In the genomic region with DNA sequence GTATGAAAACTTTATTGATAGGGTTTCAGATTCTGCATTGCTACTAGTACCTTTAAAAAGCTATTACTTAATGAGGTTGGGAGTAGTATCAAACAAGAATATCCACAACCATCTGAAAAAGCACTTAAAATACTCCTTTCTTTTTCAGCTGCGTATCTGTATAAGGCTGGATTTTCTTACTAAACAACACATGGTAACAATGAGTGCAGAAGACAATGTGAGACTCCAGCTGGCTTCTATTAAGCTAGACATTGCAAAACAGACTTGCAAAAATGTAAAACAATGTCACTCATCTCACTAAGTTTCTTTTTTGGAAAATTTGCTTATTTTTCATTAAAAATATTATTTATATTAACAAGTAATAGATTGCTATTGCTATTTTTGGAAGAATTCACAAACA, we compare ENCODE assay signal across 15 cellular contexts.
DNase-seq lines count a peak whose midpoint lies in the region; ATAC-seq and TF ChIP-seq lines count a peak whose summit lies in the region.
"Had no signal": no experiment of that assay in that cellular context is flagged by ENCODE, and none has a peak within 500 bp of the region (broad histone marks: within the 10 kb centered on the region; RNA-seq: fewer than 3 reads in every experiment).

No MANE protein-coding gene starts in this region.

- H3K4me3 ChIP-seq in brain microvascular endothelial cell (ENCODE audit: low read depth, low read length): no peak overlapping the region
- H3K4me3 ChIP-seq in heart left ventricle: no peak overlapping the region
- H3K4me3 ChIP-seq: colonic mucosa had no signal

- ATAC-seq in heart left ventricle: peak in 3 of 4 donors; percentile 52 to 74 (median 63)
- no peak for ATAC-seq in stimulated activated naive B cell treated with anti-CD40 and anti-IgM and Interleukin-4, amounts not matched to agents 10 μg/mL and 1 μg/mL and 100 μg/mL, for 72 hours (replicated peaks)
- ATAC-seq in GM21381 (IDR thresholded peaks at IDR 0.05; ENCODE audit: unreplicated experiment): no peak
- ATAC-seq: esophagus mucosa; HCT116; natural killer cell treated with Interleukin-12 subunit alpha and Interleukin-12 subunit beta and Interleukin-15 and Interleukin-18, amount 100 ng/mL, for 72 hours; WTC11 had no signal

- H3K36me3 ChIP-seq in brain microvascular endothelial cell (replicated peaks): no peaks in the 10 kb centered on the region
- peaks cover 0 to 8% (median 0%) of the 10 kb centered on the region in 9 donors for H3K36me3 ChIP-seq in heart left ventricle
- H3K36me3 ChIP-seq: colonic mucosa had no signal

- DNase-seq in GM04504 (ENCODE audit: low read depth) (peak; percentile 64), brain microvascular endothelial cell (no peak), heart left ventricle (no peak), H4 (ENCODE audit: low spot score) (no peak)
- DNase-seq in stimulated activated naive B cell treated with anti-CD40 and anti-IgM and Interleukin-4, amounts not matched to agents 10 μg/mL and 1 μg/mL and 100 μg/mL, for 72 hours: no peak
- no peak for DNase-seq in NK-92 treated with Interleukin-12 subunit alpha and Interleukin-12 subunit beta, amount 100 ng/mL, for 24 hours (lab: John Stamatoyannopoulos, UW)
- DNase-seq: CD4-positive, alpha-beta memory T cell; colonic mucosa; substantia nigra; T-helper 1 cell had no signal

- peaks cover 0 to 3% (median 0%) of the 10 kb centered on the region in 12 donors for H3K9me3 ChIP-seq in heart left ventricle
- H3K9me3 ChIP-seq: colonic mucosa had no signal

- TF ChIP-seq POLR2A in heart left ventricle (IDR thresholded peaks at IDR 0.05): no peak

- 49 to 60% (median 55%) methylated on average over 1 of the region's 1 CpG for WGBS in heart left ventricle, 4 donors

- peaks cover 32 to 53% of the 10 kb centered on the region in 2 donors for H3K4me1 Mint-ChIP-seq in stimulated activated naive B cell treated with anti-CD40 and anti-IgM and Interleukin-4, amounts not matched to agents 10 μg/mL and 1 μg/mL and 100 μg/mL, for 72 hours

- no peak overlapping the region for H3K4me3 Mint-ChIP-seq in stimulated activated naive B cell treated with anti-CD40 and anti-IgM and Interleukin-4, amounts not matched to agents 10 μg/mL and 1 μg/mL and 100 μg/mL, for 72 hours
- H3K4me3 Mint-ChIP-seq: CD4-positive, alpha-beta memory T cell; natural killer cell treated with Interleukin-12 subunit alpha and Interleukin-12 subunit beta and Interleukin-15 and Interleukin-18, amount 100 ng/mL, for 72 hours; WTC11 had no signal

- peaks cover 35 to 52% of the 10 kb centered on the region in 2 donors for H3K36me3 Mint-ChIP-seq in stimulated activated naive B cell treated with anti-CD40 and anti-IgM and Interleukin-4, amounts not matched to agents 10 μg/mL and 1 μg/mL and 100 μg/mL, for 72 hours
- H3K36me3 Mint-ChIP-seq: natural killer cell treated with Interleukin-12 subunit alpha and Interleukin-12 subunit beta and Interleukin-15 and Interleukin-18, amount 100 ng/mL, for 72 hours had no signal

- in situ Hi-C loops in brain microvascular endothelial cell (cut with HindIII; ENCODE audit: low pct_ligation_motif_present, low sequenced_read_pairs): no loop called here

- H3K9me3 Mint-ChIP-seq in stimulated activated naive B cell treated with anti-CD40 and anti-IgM and Interleukin-4, amounts not matched to agents 10 μg/mL and 1 μg/mL and 100 μg/mL, for 72 hours: peaks cover 7% of the 10 kb centered on the region in 2 donors
- H3K9me3 Mint-ChIP-seq: natural killer cell treated with Interleukin-12 subunit alpha and Interleukin-12 subunit beta and Interleukin-15 and Interleukin-18, amount 100 ng/mL, for 72 hours; WTC11 had no signal

- intact Hi-C loops in heart left ventricle (cut with DNase I): loop anchor here in 1 of 10 donors (5.0 kb wide), 1 partner anchor 59 kb away; no protein-coding TSS in a partner anchor

- H3K4me1 ChIP-seq in heart left ventricle: peaks cover 0 to 54% (median 34%) of the 10 kb centered on the region in 12 donors

- H3K27ac Mint-ChIP-seq in stimulated activated naive B cell treated with anti-CD40 and anti-IgM and Interleukin-4, amounts not matched to agents 10 μg/mL and 1 μg/mL and 100 μg/mL, for 72 hours: peak overlapping the region; percentile 27
- H3K27ac Mint-ChIP-seq: natural killer cell treated with Interleukin-12 subunit alpha and Interleukin-12 subunit beta and Interleukin-15 and Interleukin-18, amount 100 ng/mL, for 72 hours; WTC11 had no signal

- no peak for TF ChIP-seq CTCF in brain microvascular endothelial cell (IDR thresholded peaks at IDR 0.05; ENCODE audit: low read depth, low read length, missing control alignments)
- TF ChIP-seq CTCF in heart left ventricle (IDR thresholded peaks at IDR 0.05): no peak

- H3K27ac ChIP-seq in brain microvascular endothelial cell: peak overlapping the region; percentile 3
- peak overlapping the region in 9 of 12 donors; percentile 17 to 41 (median 28) for H3K27ac ChIP-seq in heart left ventricle
- H3K27ac ChIP-seq: colonic mucosa had no signal

- no peaks in the 10 kb centered on the region for H3K27me3 Mint-ChIP-seq in stimulated activated naive B cell treated with anti-CD40 and anti-IgM and Interleukin-4, amounts not matched to agents 10 μg/mL and 1 μg/mL and 100 μg/mL, for 72 hours
- H3K27me3 Mint-ChIP-seq: CD4-positive, alpha-beta memory T cell; natural killer cell treated with Interleukin-12 subunit alpha and Interleukin-12 subunit beta and Interleukin-15 and Interleukin-18, amount 100 ng/mL, for 72 hours had no signal

- H3K27me3 ChIP-seq in brain microvascular endothelial cell (replicated peaks) (no peaks in the 10 kb centered on the region), heart left ventricle (no peaks in the 10 kb centered on the region)
- H3K27me3 ChIP-seq: colonic mucosa had no signal

Comparison
In these comparisons a context has a peak if more than half of its experiments do, and no peak if none do; other contexts are left out.
1. ATAC-seq: peak in heart left ventricle (3 of 4); none in stimulated activated naive B cell treated with anti-CD40 and anti-IgM and Interleukin-4, amounts not matched to agents 10 μg/mL and 1 μg/mL and 100 μg/mL, for 72 hours (0 of 2) and GM21381 (single experiment).